ENCODE assay signal across 25 cellular contexts in genomic region chr4:52071786-52072552, GRCh38. TPM values are rescaled to one million over a fixed set of nuclear protein-coding genes. Genes with fewer than 3 reads are reported as not detected.
"Had no signal": no experiment of that assay in that cellular context is flagged by ENCODE, and none has a peak within 500 bp of the region (broad histone marks: within the 10 kb centered on the region; RNA-seq: fewer than 3 reads in every experiment).

No MANE protein-coding gene starts in this region.

- FAIRE-seq: endometrium had no signal

- H3K4me1 ChIP-seq: foreskin keratinocyte, left lung, spleen, testis, vagina had no signal

- ATAC-seq: activated CD4-positive, CD25-positive, alpha-beta regulatory T cell treated with anti-CD3 and anti-CD28 coated beads, Interleukin-2, amount 50 U/mL, for 24 hours; activated T-cell treated with anti-CD3 and anti-CD28 coated beads, Interleukin-2, amount 50 U/mL, for 72 hours; foreskin keratinocyte; left lung; natural killer cell treated with Interleukin-12 subunit alpha and Interleukin-12 subunit beta and Interleukin-15 and Interleukin-18, amount 100 ng/mL, for 72 hours had no signal

- H3K27ac ChIP-seq: cardiac muscle cell, foreskin keratinocyte, left lung, spleen, testis, vagina, VCaP had no signal

- DNase-seq: activated CD4-positive, alpha-beta memory T cell treated with anti-CD3 and anti-CD28 coated beads, Interleukin-2, amount 10 ng/mL, durations not matched to agents 7 days and 5 days; activated CD4-positive, alpha-beta T cell treated with anti-CD3 and anti-CD28 coated beads, Interleukin-2, amount 10 ng/mL, durations not matched to agents 24 days and 14 days; activated effector memory CD4-positive, alpha-beta T cell treated with Interleukin-2 at 50 U/mL for 16 hours; activated naive CD4-positive, alpha-beta T cell treated with anti-CD3 and anti-CD28 coated beads for 36 hours; activated naive CD8-positive, alpha-beta T cell treated with anti-CD3 and anti-CD28 coated beads, Interleukin-2, amount 10 ng/mL, durations not matched to agents 7 days and 5 days; activated T-cell treated with anti-CD3 and anti-CD28 coated beads, Interleukin-2, amount 50 U/mL, for 72 hours; amniotic stem cell; cortex of kidney; effector CD4-positive, alpha-beta T cell; erythroblast; foreskin keratinocyte; left lung; mammary epithelial cell; midbrain; occipital lobe; spleen; stimulated activated CD4-positive, alpha-beta T cell treated with anti-CD3 and anti-CD28 coated beads, Interleukin-4, amount 100 ng/mL, for 1 hour; stimulated activated naive CD4-positive, alpha-beta T cell; testis had no signal

- H3K27me3 ChIP-seq: foreskin keratinocyte, vagina had no signal

- H3K9me3 ChIP-seq: left lung, spleen, testis, vagina had no signal

- H3K36me3 ChIP-seq: cardiac muscle cell, left lung, spleen, vagina had no signal

- H3K4me3 ChIP-seq: cardiac muscle cell, left lung, spleen, testis, vagina had no signal

RNA-seq across cellular contexts. Expression of gene SPATA18, which starts 20.9 kb away (rescaled TPM):
- total RNA-seq: natural killer cell treated with Interleukin-12 subunit alpha and Interleukin-12 subunit beta and Interleukin-15 and Interleukin-18, amount 100 ng/mL, for 72 hours had no signal

RNA-seq across cellular contexts. Expression of gene LRRC66, which starts 51.8 kb away (rescaled TPM):
- total RNA-seq: activated naive CD4-positive, alpha-beta T cell treated with anti-CD3 and anti-CD28 coated beads for 36 hours had no signal
